Comparison of ENCODE assay signal across 25 cellular contexts in the genomic region with DNA sequence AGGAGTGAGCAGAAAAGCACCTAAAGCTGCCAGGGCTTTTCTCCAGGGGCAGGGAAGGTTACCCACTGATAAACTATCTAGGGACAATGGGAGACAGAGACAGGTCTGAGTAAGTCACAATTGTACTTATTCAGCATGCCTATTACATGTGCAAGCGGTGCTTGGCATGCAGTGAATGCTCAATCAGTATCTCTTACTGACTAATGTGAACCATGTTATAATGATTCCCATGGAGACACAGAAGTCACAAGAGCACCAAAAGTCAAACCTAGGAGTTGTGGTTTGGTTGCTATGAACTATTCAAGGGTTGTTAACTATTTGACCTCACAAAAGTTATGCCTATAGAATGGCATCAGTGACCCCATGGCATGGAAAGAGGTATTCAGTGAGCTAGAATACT. TPM values are rescaled to one million over a fixed set of nuclear protein-coding genes. Genes with fewer than 3 reads are reported as not detected.
"Had no signal": no experiment of that assay in that cellular context is flagged by ENCODE, and none has a peak within 500 bp of the region (broad histone marks: within the 10 kb centered on the region; RNA-seq: fewer than 3 reads in every experiment).

No MANE protein-coding gene starts in this region.

- H3K27me3 Mint-ChIP-seq: activated CD8-positive, alpha-beta memory T cell treated with anti-CD3 and anti-CD28 coated beads, Interleukin-2, amount 10 ng/mL, durations not matched to agents 7 days and 5 days; activated T-helper 17 cell treated with anti-CD3 and anti-CD28 coated beads, Interleukin-2, amount 50 U/mL, for 72 hours; central memory CD8-positive, alpha-beta T cell; T-helper 17 cell had no signal

- H3K4me1 Mint-ChIP-seq: brain had no signal

- H3K9me3 ChIP-seq: SJSA1 had no signal

- H3K27ac ChIP-seq: SJSA1 had no signal

- H3K36me3 Mint-ChIP-seq: brain, WTC11 had no signal

- H3K9me3 Mint-ChIP-seq: central memory CD8-positive, alpha-beta T cell had no signal

- H3K4me1 ChIP-seq: SJSA1 had no signal

- DNase-seq: activated CD4-positive, alpha-beta T cell treated with anti-CD3 and anti-CD28 coated beads, Interleukin-2, amount 50 U/mL, for 1 hour; activated CD4-positive, CD25-positive, alpha-beta regulatory T cell treated with anti-CD3 and anti-CD28 coated beads, Interleukin-2, amount 50 U/mL, for 72 hours; activated CD8-positive, alpha-beta memory T cell treated with anti-CD3 and anti-CD28 coated beads, Interleukin-2, amount 10 ng/mL, durations not matched to agents 7 days and 5 days; activated gamma-delta T cell; activated naive CD4-positive, alpha-beta T cell treated with anti-CD3 and anti-CD28 coated beads, Interleukin-2, amount 50 U/mL, for 16 hours; activated T-cell treated with anti-CD3 and anti-CD28 coated beads, Interleukin-2, amount 50 U/mL, for 48 hours; amygdala; IMR-90; Kasumi-1; KBM-7; NCI-H1048; NCI-H146; NCI-H187 treated with DMSO at 0.1 percent for 48 hours; NCI-H2081 treated with DMSO at 0.1 percent for 48 hours; NCI-H446; NCI-H524; PC-3; SHP77; T-helper 17 cell; T-helper 9 cell had no signal

- H3K4me3 Mint-ChIP-seq: activated CD8-positive, alpha-beta memory T cell treated with anti-CD3 and anti-CD28 coated beads, Interleukin-2, amount 10 ng/mL, durations not matched to agents 7 days and 5 days; activated T-helper 17 cell treated with anti-CD3 and anti-CD28 coated beads, Interleukin-2, amount 50 U/mL, for 72 hours; brain; central memory CD8-positive, alpha-beta T cell; T-helper 17 cell; WTC11 had no signal

- H3K4me3 ChIP-seq: SJSA1 had no signal

- H3K36me3 ChIP-seq: SJSA1 had no signal

- H3K27ac Mint-ChIP-seq: activated T-helper 17 cell treated with anti-CD3 and anti-CD28 coated beads, Interleukin-2, amount 50 U/mL, for 72 hours; brain; T-helper 17 cell; WTC11 had no signal

RNA-seq across cellular contexts. Expression of a gene that starts 50.0 kb away (rescaled TPM):
- total RNA-seq: PC-3, SJSA1 had no signal
